ENCODE assay signal across 27 cellular contexts in the genomic region with DNA sequence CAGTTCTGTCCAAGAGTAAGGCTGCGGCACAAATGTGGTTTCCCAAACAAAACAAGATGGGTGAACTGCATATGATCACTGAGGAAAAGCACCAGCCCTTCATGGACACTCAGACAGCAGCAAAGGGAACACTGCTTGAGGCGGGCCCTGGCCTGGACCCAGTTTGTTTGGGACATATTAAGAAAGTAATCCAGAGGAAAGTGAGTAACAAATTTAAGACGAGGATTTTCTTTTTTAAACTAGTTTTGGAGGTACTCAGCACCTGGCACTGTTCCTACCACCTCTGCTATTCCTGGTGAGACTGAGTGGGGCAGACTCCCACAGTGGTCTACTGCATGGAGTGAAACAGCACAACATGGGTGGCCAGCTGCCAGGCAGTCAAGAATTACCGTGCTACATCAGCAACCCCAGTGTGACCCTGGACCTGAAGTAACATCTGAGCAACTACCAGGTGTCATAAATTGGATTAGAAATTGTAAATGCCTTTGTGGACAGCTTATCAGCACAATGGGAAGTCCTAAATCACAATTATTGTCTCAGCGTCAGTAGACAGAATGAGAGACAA. TPM values are rescaled to one million over a fixed set of nuclear protein-coding genes. Genes with fewer than 3 reads are reported as not detected.
"Had no signal": no experiment of that assay in that cellular context is flagged by ENCODE, and none has a peak within 500 bp of the region (broad histone marks: within the 10 kb centered on the region; RNA-seq: fewer than 3 reads in every experiment).

No MANE protein-coding gene starts in this region.

- ATAC-seq: PC-3, Right ventricle myocardium inferior had no signal

- H3K4me1 Mint-ChIP-seq: central memory CD8-positive, alpha-beta T cell had no signal

- H3K9me3 Mint-ChIP-seq: activated CD4-positive, alpha-beta T cell treated with anti-CD3 and anti-CD28 coated beads, Interleukin-2, amount 10 ng/mL, durations not matched to agents 24 days and 14 days; activated naive CD4-positive, alpha-beta T cell treated with anti-CD3 and anti-CD28 coated beads for 36 hours; activated T-cell treated with anti-CD3 and anti-CD28 coated beads, Interleukin-2, amount 50 U/mL, for 24 hours; brain; central memory CD8-positive, alpha-beta T cell; T-helper 1 cell treated with Interleukin-12 subunit alpha and Interleukin-12 subunit beta and Interleukin-4 antibody, amounts not matched to agents 30 μg/mL and 1 μg/mL, for 36 hours had no signal

- H3K9me3 ChIP-seq: SJSA1 had no signal

- H3K27me3 ChIP-seq: SJSA1 had no signal

- H3K27ac ChIP-seq: SJSA1 had no signal

- H3K4me3 Mint-ChIP-seq: activated CD4-positive, alpha-beta T cell treated with anti-CD3 and anti-CD28 coated beads, Interleukin-2, amount 10 ng/mL, durations not matched to agents 24 days and 14 days; activated naive CD4-positive, alpha-beta T cell treated with anti-CD3 and anti-CD28 coated beads for 36 hours; activated naive CD8-positive, alpha-beta T cell; activated T-cell treated with anti-CD3 and anti-CD28 coated beads, Interleukin-2, amount 50 U/mL, for 24 hours; brain; central memory CD8-positive, alpha-beta T cell; T-helper 1 cell treated with Interleukin-12 subunit alpha and Interleukin-12 subunit beta and Interleukin-4 antibody, amounts not matched to agents 30 μg/mL and 1 μg/mL, for 36 hours had no signal

- H3K4me1 ChIP-seq: SJSA1 had no signal

- H3K27me3 Mint-ChIP-seq: activated CD4-positive, alpha-beta T cell treated with anti-CD3 and anti-CD28 coated beads, Interleukin-2, amount 10 ng/mL, durations not matched to agents 24 days and 14 days; activated naive CD8-positive, alpha-beta T cell; activated T-cell treated with anti-CD3 and anti-CD28 coated beads, Interleukin-2, amount 50 U/mL, for 24 hours; central memory CD8-positive, alpha-beta T cell had no signal

- H3K36me3 Mint-ChIP-seq: activated naive CD8-positive, alpha-beta T cell had no signal

- H3K4me3 ChIP-seq: SJSA1 had no signal

- H3K27ac Mint-ChIP-seq: activated CD4-positive, alpha-beta T cell treated with anti-CD3 and anti-CD28 coated beads, Interleukin-2, amount 10 ng/mL, durations not matched to agents 24 days and 14 days; activated naive CD4-positive, alpha-beta T cell treated with anti-CD3 and anti-CD28 coated beads for 36 hours; activated naive CD8-positive, alpha-beta T cell; activated T-cell treated with anti-CD3 and anti-CD28 coated beads, Interleukin-2, amount 50 U/mL, for 24 hours; brain; T-helper 1 cell treated with Interleukin-12 subunit alpha and Interleukin-12 subunit beta and Interleukin-4 antibody, amounts not matched to agents 30 μg/mL and 1 μg/mL, for 36 hours had no signal

- FAIRE-seq: astrocyte, RCC 7860 had no signal

- DNase-seq: activated CD4-positive, alpha-beta T cell treated with anti-CD3 and anti-CD28 coated beads, Interleukin-2, amount 10 ng/mL, durations not matched to agents 24 days and 14 days; activated CD4-positive, alpha-beta T cell treated with anti-CD3 and anti-CD28 coated beads, Interleukin-2, amount 50 U/mL, for 48 hours; activated CD4-positive, CD25-positive, alpha-beta regulatory T cell treated with anti-CD3 and anti-CD28 coated beads, Interleukin-2, amount 50 U/mL, for 72 hours; activated gamma-delta T cell; activated naive CD4-positive, alpha-beta T cell treated with anti-CD3 and anti-CD28 coated beads for 36 hours; activated T-cell treated with anti-CD3 and anti-CD28 coated beads, Interleukin-2, amount 50 U/mL, for 24 hours; amygdala; IMR-90; Kasumi-1; KBM-7; NCI-H1105 treated with DMSO at 0.1 percent for 48 hours; NCI-H1436 treated with DMSO at 0.1 percent for 48 hours; NCI-H1930; NCI-H2171 treated with DMSO at 0.1 percent for 48 hours; NCI-H226; NCI-H526; NCI-H774; PC-3 had no signal

RNA-seq across cellular contexts. Expression of a gene that starts 58.3 kb away (rescaled TPM):
- total RNA-seq: activated naive CD4-positive, alpha-beta T cell treated with anti-CD3 and anti-CD28 coated beads for 36 hours; NCI-H460 had no signal
